Comparison of ENCODE assay signal across 30 cellular contexts in genomic region chr11:130561441-130561881, GRCh38.
DNase-seq lines count a peak whose midpoint lies in the region; ATAC-seq and TF ChIP-seq lines count a peak whose summit lies in the region.
"Had no signal": no experiment of that assay in that cellular context is flagged by ENCODE, and none has a peak within 500 bp of the region (broad histone marks: within the 10 kb centered on the region; RNA-seq: fewer than 3 reads in every experiment).

No MANE protein-coding gene starts in this region.

- peak; percentile 27 for DNase-seq in Right ventricle myocardium inferior (ENCODE audit: missing footprints)
- DNase-seq in Right ventricle myocardium superior: no peak
- no peak for DNase-seq in chondrocyte (ENCODE audit: low spot score)
- DNase-seq in mesenchymal stem cell: peak; percentile 66
- no peak for DNase-seq in upper lobe of right lung
- DNase-seq in lower leg skin (ENCODE audit: low spot score in 2 of 2): no peak
- DNase-seq in mesothelial cell of epicardium (ENCODE audit: low spot score in 2 of 2, unreplicated experiment in 2 of 2): no peak
- no peak for DNase-seq in DMS53 treated with DMSO at 0.1 percent for 48 hours (lab: John Stamatoyannopoulos, UW; ENCODE audit: unreplicated experiment)
- DNase-seq: activated CD4-positive, alpha-beta T cell treated with anti-CD3 and anti-CD28 coated beads, Interleukin-2, amount 50 U/mL, for 48 hours; activated CD4-positive, CD25-positive, alpha-beta regulatory T cell; activated effector memory CD4-positive, alpha-beta T cell treated with anti-CD3 and anti-CD28 coated beads, Interleukin-2, amount 50 U/mL, for 16 hours; BE2C; COR-L47; DND-41; foreskin keratinocyte; hypothalamus; islet precursor cell; lower lobe of right lung; NCI-H1417; NCI-H510A treated with DMSO at 0.1 percent for 48 hours; NK-92 treated with Interleukin-12 subunit alpha and Interleukin-12 subunit beta, amount 100 ng/mL, for 24 hours; occipital lobe; retina; stimulated activated CD4-positive, alpha-beta T cell treated with anti-CD3 and anti-CD28 coated beads, Interleukin-12 subunit alpha, Interleukin-12 subunit beta, amount 100 ng/mL, for 4 hours; transverse colon had no signal

- no peak overlapping the region for H3K4me2 ChIP-seq in mesenchymal stem cell (ENCODE audit: low read length, poor library complexity, severe bottlenecking)

- H3K4me3 ChIP-seq in mesenchymal stem cell (ENCODE audit: insufficient read depth in 1 of 2, low read depth in 1 of 2, low read length in 2 of 2): no peak overlapping the region
- no peak overlapping the region for H3K4me3 ChIP-seq in upper lobe of right lung
- H3K4me3 ChIP-seq in lower leg skin (ENCODE audit: low read depth, poor library complexity, severe bottlenecking): no peak overlapping the region
- H3K4me3 ChIP-seq: cardiac muscle cell, lower lobe of right lung, SK-N-MC, transverse colon had no signal

- H3K27ac Mint-ChIP-seq in chondrocyte (ENCODE audit: unreplicated experiment) (peak overlapping the region; percentile 79), mesothelial cell of epicardium (no peak overlapping the region)
- H3K27ac Mint-ChIP-seq: dendritic cell treated with granulocyte-macrophage colony-stimulating factor and Interleukin-4, amounts not matched to agents 40 ng/mL and 50 ng/mL, for 4 days; stimulated activated naive CD8-positive, alpha-beta T cell treated with anti-CD3 and anti-CD28 coated beads, Interleukin-15, Interleukin-2, amounts not matched to agents 100 ng/mL and 50 ng/mL, for 24 hours; T-helper 2 cell treated with Interferon-gamma antibody and Interleukin-4, amounts not matched to agents 5 μg/mL and 100 μg/mL, for 36 hours had no signal

- no peak overlapping the region for H2BK5ac ChIP-seq in mesenchymal stem cell (ENCODE audit: low read depth, low read length, poor library complexity, severe bottlenecking)

- no peak overlapping the region for H3K14ac ChIP-seq in mesenchymal stem cell (ENCODE audit: low read length in 2 of 2)

- H3K4ac ChIP-seq in mesenchymal stem cell (ENCODE audit: low read depth in 1 of 2, low read length in 2 of 2): no peak overlapping the region

- H3K27me3 ChIP-seq in mesenchymal stem cell (ENCODE audit: control insufficient read depth in 1 of 2, insufficient read depth in 1 of 2, low read length in 2 of 2) (no peaks in the 10 kb centered on the region), upper lobe of right lung (no peaks in the 10 kb centered on the region)
- H3K27me3 ChIP-seq: BE2C, cardiac muscle cell, foreskin keratinocyte, transverse colon had no signal

- H3K9me3 Mint-ChIP-seq in chondrocyte (ENCODE audit: low read depth) (no peaks in the 10 kb centered on the region), mesothelial cell of epicardium (peaks cover 5% of the 10 kb centered on the region)
- H3K9me3 Mint-ChIP-seq: dendritic cell treated with granulocyte-macrophage colony-stimulating factor and Interleukin-4, amounts not matched to agents 40 ng/mL and 50 ng/mL, for 4 days; stimulated activated naive CD8-positive, alpha-beta T cell treated with anti-CD3 and anti-CD28 coated beads, Interleukin-15, Interleukin-2, amounts not matched to agents 100 ng/mL and 50 ng/mL, for 24 hours; T-helper 2 cell treated with Interferon-gamma antibody and Interleukin-4, amounts not matched to agents 5 μg/mL and 100 μg/mL, for 36 hours had no signal

- H3K4me1 Mint-ChIP-seq in chondrocyte (ENCODE audit: low read depth) (peaks cover 23% of the 10 kb centered on the region), mesothelial cell of epicardium (peaks cover 14% of the 10 kb centered on the region)

- intact Hi-C loops in Right ventricle myocardium inferior (cut with DNase I) (no loop called here), Right ventricle myocardium superior (cut with DNase I) (no loop called here), upper lobe of right lung (cut with DNase I) (no loop called here), lower leg skin (cut with DNase I; ENCODE audit: low total_unique reads) (no loop called here)

- no peak overlapping the region for H2BK15ac ChIP-seq in mesenchymal stem cell (ENCODE audit: low read depth, poor library complexity, severe bottlenecking)

- no peak for ATAC-seq in Right ventricle myocardium inferior
- ATAC-seq in Right ventricle myocardium superior (ENCODE audit: poor library complexity): no peak
- ATAC-seq in upper lobe of right lung: no peak
- ATAC-seq: foreskin keratinocyte, lower lobe of right lung had no signal

- H3K27ac ChIP-seq in mesenchymal stem cell (ENCODE audit: low read length, poor library complexity, severe bottlenecking) (no peak overlapping the region), upper lobe of right lung (peak overlapping the region; percentile 17)
- H3K27ac ChIP-seq: cardiac muscle cell, foreskin keratinocyte, lower lobe of right lung, SK-N-MC, transverse colon had no signal

- no peak overlapping the region for H3K23ac ChIP-seq in mesenchymal stem cell (ENCODE audit: low read length in 2 of 2)

- TF ChIP-seq POLR2A in lower leg skin (IDR thresholded peaks at IDR 0.05): no peak

- no peak overlapping the region for H3K4me3 Mint-ChIP-seq in chondrocyte (ENCODE audit: unreplicated experiment)
- H3K4me3 Mint-ChIP-seq in mesothelial cell of epicardium: no peak overlapping the region
- H3K4me3 Mint-ChIP-seq: dendritic cell treated with granulocyte-macrophage colony-stimulating factor and Interleukin-4, amounts not matched to agents 40 ng/mL and 50 ng/mL, for 4 days; stimulated activated naive CD8-positive, alpha-beta T cell treated with anti-CD3 and anti-CD28 coated beads, Interleukin-15, Interleukin-2, amounts not matched to agents 100 ng/mL and 50 ng/mL, for 24 hours; T-helper 2 cell treated with Interferon-gamma antibody and Interleukin-4, amounts not matched to agents 5 μg/mL and 100 μg/mL, for 36 hours had no signal

- H3K9me3 ChIP-seq in mesenchymal stem cell (ENCODE audit: control insufficient read depth, low read length): no peaks in the 10 kb centered on the region
- no peaks in the 10 kb centered on the region for H3K9me3 ChIP-seq in upper lobe of right lung
- H3K9me3 ChIP-seq: BE2C, lower lobe of right lung, transverse colon had no signal

- no peak overlapping the region for H3K18ac ChIP-seq in mesenchymal stem cell (ENCODE audit: low read depth in 1 of 2, low read length in 2 of 2)

- no peak overlapping the region for H3K9ac ChIP-seq in mesenchymal stem cell (ENCODE audit: low read length)

- no peak overlapping the region for H2BK120ac ChIP-seq in mesenchymal stem cell (ENCODE audit: low read depth, low read length)

- TF ChIP-seq CTCF in chondrocyte (IDR thresholded peaks at IDR 0.05): no peak
- no peak for TF ChIP-seq CTCF in upper lobe of right lung (IDR thresholded peaks at IDR 0.05)
- TF ChIP-seq CTCF in lower leg skin (IDR thresholded peaks at IDR 0.05): no peak
- TF ChIP-seq CTCF in mesothelial cell of epicardium (IDR thresholded peaks at IDR 0.05; ENCODE audit: unreplicated experiment): no peak

- no peaks in the 10 kb centered on the region for H3K27me3 Mint-ChIP-seq in chondrocyte (ENCODE audit: low read depth)
- H3K27me3 Mint-ChIP-seq in mesothelial cell of epicardium (ENCODE audit: low read depth): no peaks in the 10 kb centered on the region

- H3K36me3 Mint-ChIP-seq in chondrocyte (ENCODE audit: low read depth) (peaks cover 2% of the 10 kb centered on the region), mesothelial cell of epicardium (no peaks in the 10 kb centered on the region)

- H3K4me1 ChIP-seq in mesenchymal stem cell (ENCODE audit: control insufficient read depth, insufficient read depth, low read depth, low read length) (no peaks in the 10 kb centered on the region), upper lobe of right lung (no peaks in the 10 kb centered on the region)
- H3K4me1 ChIP-seq: BE2C, foreskin keratinocyte, lower lobe of right lung had no signal

- H4K91ac ChIP-seq in mesenchymal stem cell (ENCODE audit: low read length): peak overlapping the region; percentile 67

- H3K79me1 ChIP-seq in mesenchymal stem cell (replicated peaks; ENCODE audit: low read length, poor library complexity, severe bottlenecking): no peaks in the 10 kb centered on the region

- H3K36me3 ChIP-seq in mesenchymal stem cell (ENCODE audit: control insufficient read depth in 1 of 2, insufficient read depth in 2 of 2, low read depth in 1 of 2, low read length in 2 of 2) (no peaks in the 10 kb centered on the region), upper lobe of right lung (no peaks in the 10 kb centered on the region)
- H3K36me3 ChIP-seq: BE2C, cardiac muscle cell, lower lobe of right lung, transverse colon had no signal

- H2BK12ac ChIP-seq in mesenchymal stem cell (ENCODE audit: low read length in 2 of 2): peak overlapping the region in 1 of 2 experiments; percentile 68

- peak overlapping the region; percentile 74 for H4K8ac ChIP-seq in mesenchymal stem cell (ENCODE audit: low read length)

- WGBS in mesenchymal stem cell: 68% methylated on average over 12 of the region's 12 CpGs
- 78 to 83% methylated on average over 12 of the region's 12 CpGs for WGBS in lower leg skin, 2 donors

- H2AK5ac ChIP-seq in mesenchymal stem cell (ENCODE audit: low read length, severe bottlenecking): no peak overlapping the region

- H2AFZ ChIP-seq in mesenchymal stem cell (ENCODE audit: low read depth, low read length): no peak overlapping the region

Comparison
In these comparisons a context has a peak if more than half of its experiments do, and no peak if none do; other contexts are left out.
1. DNase-seq: peak in Right ventricle myocardium inferior (single experiment) and mesenchymal stem cell (single experiment); none in Right ventricle myocardium superior (single experiment), chondrocyte (single experiment), upper lobe of right lung (single experiment), lower leg skin (0 of 2), mesothelial cell of epicardium (0 of 2) and DMS53 treated with DMSO at 0.1 percent for 48 hours (single experiment).